In the genomic region with DNA sequence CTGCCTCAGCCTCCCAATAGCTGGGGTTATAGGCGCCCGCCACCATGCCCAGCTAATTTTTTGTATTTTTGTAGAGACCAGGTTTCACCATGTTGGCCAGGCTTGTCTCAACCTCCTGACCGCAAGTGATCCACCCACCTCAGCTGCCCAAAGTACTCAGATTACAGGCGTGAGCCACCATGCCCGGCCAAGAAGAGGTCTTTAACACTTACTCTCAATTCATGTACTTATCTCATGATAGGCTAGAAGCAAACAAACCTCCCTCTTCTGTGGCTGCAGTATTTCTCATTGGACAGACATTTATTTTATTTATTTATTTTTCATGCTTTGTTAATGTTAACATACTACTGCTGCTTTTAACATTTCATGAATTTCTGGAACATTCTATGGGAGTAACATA, we compare ENCODE assay signal across 20 cellular contexts. TPM values are rescaled to one million over a fixed set of nuclear protein-coding genes. Genes with fewer than 3 reads are reported as not detected.
DNase-seq lines count a peak whose midpoint lies in the region; ATAC-seq and TF ChIP-seq lines count a peak whose summit lies in the region.
"Had no signal": no experiment of that assay in that cellular context is flagged by ENCODE, and none has a peak within 500 bp of the region (broad histone marks: within the 10 kb centered on the region; RNA-seq: fewer than 3 reads in every experiment).

No MANE protein-coding gene starts in this region.

- TF ChIP-seq CTCF in neural crest cell (conservative IDR thresholded peaks at IDR 0.05) = no peak

- H3K27ac Mint-ChIP-seq in activated T-cell treated with anti-CD3 and anti-CD28 coated beads, Interleukin-2, amount 50 U/mL, for 24 hours = peak overlapping the region; percentile 44
- H3K27ac Mint-ChIP-seq in activated T-cell treated with anti-CD3 and anti-CD28 coated beads, Interleukin-2, amount 50 U/mL, for 72 hours = no peak overlapping the region
- H3K27ac Mint-ChIP-seq in T-helper 17 cell (peak overlapping the region; percentile 81), neural crest cell (ENCODE audit: unreplicated experiment) (no peak overlapping the region)
- H3K27ac Mint-ChIP-seq in activated CD8-positive, alpha-beta T cell treated with anti-CD3 and anti-CD28 coated beads, Interleukin-2, amount 10 ng/mL, durations not matched to agents 7 days and 5 days = no peak overlapping the region

- no peak for ATAC-seq in activated T-cell treated with anti-CD3 and anti-CD28 coated beads, Interleukin-2, amount 50 U/mL, for 72 hours (replicated peaks in 1 of 2)
- no peak for ATAC-seq in T-helper 17 cell
- no peak for ATAC-seq in activated CD8-positive, alpha-beta T cell treated with anti-CD3 and anti-CD28 coated beads, Interleukin-2, amount 10 ng/mL, durations not matched to agents 7 days and 5 days

- no peak overlapping the region for H3K4me3 Mint-ChIP-seq in activated T-cell treated with anti-CD3 and anti-CD28 coated beads, Interleukin-2, amount 50 U/mL, for 24 hours
- no peak overlapping the region for H3K4me3 Mint-ChIP-seq in activated T-cell treated with anti-CD3 and anti-CD28 coated beads, Interleukin-2, amount 50 U/mL, for 72 hours
- H3K4me3 Mint-ChIP-seq in T-helper 17 cell (no peak overlapping the region), neural crest cell (peak overlapping the region; percentile 51)
- no peak overlapping the region for H3K4me3 Mint-ChIP-seq in activated CD8-positive, alpha-beta T cell treated with anti-CD3 and anti-CD28 coated beads, Interleukin-2, amount 10 ng/mL, durations not matched to agents 7 days and 5 days
- H3K4me3 Mint-ChIP-seq: CD4-positive, alpha-beta memory T cell had no signal

- H3K36me3 Mint-ChIP-seq in activated T-cell treated with anti-CD3 and anti-CD28 coated beads, Interleukin-2, amount 50 U/mL, for 24 hours (ENCODE audit: low read depth) = peaks cover 80% of the 10 kb centered on the region
- H3K36me3 Mint-ChIP-seq in activated T-cell treated with anti-CD3 and anti-CD28 coated beads, Interleukin-2, amount 50 U/mL, for 72 hours (ENCODE audit: insufficient read depth in 2 of 2) = peaks cover 2 to 14% of the 10 kb centered on the region in 2 donors
- H3K36me3 Mint-ChIP-seq in T-helper 17 cell (ENCODE audit: low read depth) (no peaks in the 10 kb centered on the region), neural crest cell (ENCODE audit: low read depth) (peaks cover 7% of the 10 kb centered on the region)
- H3K36me3 Mint-ChIP-seq in activated CD8-positive, alpha-beta T cell treated with anti-CD3 and anti-CD28 coated beads, Interleukin-2, amount 10 ng/mL, durations not matched to agents 7 days and 5 days (ENCODE audit: low read depth) = peaks cover 51% of the 10 kb centered on the region

- DNase-seq in activated T-cell treated with anti-CD3 and anti-CD28 coated beads, Interleukin-2, amount 50 U/mL, for 24 hours = no peak
- no peak for DNase-seq in activated T-cell treated with anti-CD3 and anti-CD28 coated beads, Interleukin-2, amount 50 U/mL, for 72 hours
- DNase-seq in T-helper 17 cell = no peak
- DNase-seq in neural crest cell (ENCODE audit: low read depth, low spot score) = no peak
- DNase-seq in activated CD8-positive, alpha-beta T cell treated with anti-CD3 and anti-CD28 coated beads, Interleukin-2, amount 10 ng/mL, durations not matched to agents 7 days and 5 days = no peak
- DNase-seq in ecto neural progenitor cell (ENCODE audit: low spot score) = no peak
- no peak for DNase-seq in activated CD4-positive, alpha-beta T cell treated with anti-CD3 and anti-CD28 coated beads for 4 hours
- no peak for DNase-seq in foreskin melanocyte
- DNase-seq: Calu3; CD4-positive, alpha-beta memory T cell; GF-D8; GOT3; Karpas-422; NCI-H1417 treated with DMSO at 0.1 percent for 48 hours; NCI-H1930; NCI-H446 treated with DMSO at 0.1 percent for 48 hours; NCI-H774; OCI-M1; SHP77; SK-N-SH had no signal

- H3K9me3 ChIP-seq in T-helper 17 cell (ENCODE audit: control insufficient read depth, low read length, poor library complexity, severe bottlenecking) = no peaks in the 10 kb centered on the region
- H3K9me3 ChIP-seq: SK-N-SH had no signal

- H3K9me3 Mint-ChIP-seq in activated T-cell treated with anti-CD3 and anti-CD28 coated beads, Interleukin-2, amount 50 U/mL, for 24 hours = no peaks in the 10 kb centered on the region
- H3K9me3 Mint-ChIP-seq in activated T-cell treated with anti-CD3 and anti-CD28 coated beads, Interleukin-2, amount 50 U/mL, for 72 hours = no peaks in the 10 kb centered on the region
- H3K9me3 Mint-ChIP-seq in neural crest cell = no peaks in the 10 kb centered on the region
- no peaks in the 10 kb centered on the region for H3K9me3 Mint-ChIP-seq in activated CD8-positive, alpha-beta T cell treated with anti-CD3 and anti-CD28 coated beads, Interleukin-2, amount 10 ng/mL, durations not matched to agents 7 days and 5 days (ENCODE audit: insufficient read depth)
- H3K9me3 Mint-ChIP-seq: CD4-positive, alpha-beta memory T cell had no signal

- POLR2A ChIA-PET in activated CD8-positive, alpha-beta T cell treated with anti-CD3 and anti-CD28 coated beads, Interleukin-2, amount 10 ng/mL, durations not matched to agents 7 days and 5 days (lab: Charles Lee) = interaction anchor here (1.2 kb wide), 1 partner anchor 16 kb away, joined by 3 read pairs; a partner anchor contains a TSS

- CTCF ChIA-PET in activated CD8-positive, alpha-beta T cell treated with anti-CD3 and anti-CD28 coated beads, Interleukin-2, amount 10 ng/mL, durations not matched to agents 7 days and 5 days (lab: Charles Lee) = interaction anchor here (1.2 kb wide), 1 partner anchor 24 kb away, joined by 4 read pairs; no protein-coding TSS in a partner anchor

- peaks cover 18% of the 10 kb centered on the region for H3K4me1 Mint-ChIP-seq in activated T-cell treated with anti-CD3 and anti-CD28 coated beads, Interleukin-2, amount 50 U/mL, for 24 hours (ENCODE audit: low read depth)
- no peaks in the 10 kb centered on the region for H3K4me1 Mint-ChIP-seq in activated T-cell treated with anti-CD3 and anti-CD28 coated beads, Interleukin-2, amount 50 U/mL, for 72 hours (ENCODE audit: low read depth)
- H3K4me1 Mint-ChIP-seq in T-helper 17 cell = peaks cover 13% of the 10 kb centered on the region
- H3K4me1 Mint-ChIP-seq in neural crest cell = no peaks in the 10 kb centered on the region
- peaks cover 27% of the 10 kb centered on the region for H3K4me1 Mint-ChIP-seq in activated CD8-positive, alpha-beta T cell treated with anti-CD3 and anti-CD28 coated beads, Interleukin-2, amount 10 ng/mL, durations not matched to agents 7 days and 5 days (ENCODE audit: low read depth)

- no peaks in the 10 kb centered on the region for H3K27me3 Mint-ChIP-seq in activated T-cell treated with anti-CD3 and anti-CD28 coated beads, Interleukin-2, amount 50 U/mL, for 24 hours
- no peaks in the 10 kb centered on the region for H3K27me3 Mint-ChIP-seq in activated T-cell treated with anti-CD3 and anti-CD28 coated beads, Interleukin-2, amount 50 U/mL, for 72 hours (ENCODE audit: low read depth)
- no peaks in the 10 kb centered on the region for H3K27me3 Mint-ChIP-seq in T-helper 17 cell
- no peaks in the 10 kb centered on the region for H3K27me3 Mint-ChIP-seq in neural crest cell (ENCODE audit: low read depth)
- H3K27me3 Mint-ChIP-seq in activated CD8-positive, alpha-beta T cell treated with anti-CD3 and anti-CD28 coated beads, Interleukin-2, amount 10 ng/mL, durations not matched to agents 7 days and 5 days (ENCODE audit: low read depth) = no peaks in the 10 kb centered on the region
- H3K27me3 Mint-ChIP-seq: CD4-positive, alpha-beta memory T cell had no signal

RNA-seq across cellular contexts. Expression of a gene that starts 7.0 kb away (rescaled TPM):
- 10 to 100 TPM; 56.5 to 65.9 TPM for total RNA-seq in activated T-cell treated with anti-CD3 and anti-CD28 coated beads, Interleukin-2, amount 50 U/mL, for 72 hours
- total RNA-seq in T-helper 17 cell (10 to 100 TPM; 20.6 to 29.8 TPM), neural crest cell (68.0 and 70.2 TPM in 2 replicates)
- 10 to 100 TPM; 68.5 to 68.8 TPM for total RNA-seq in activated CD8-positive, alpha-beta T cell treated with anti-CD3 and anti-CD28 coated beads, Interleukin-2, amount 10 ng/mL, durations not matched to agents 7 days and 5 days

RNA-seq across cellular contexts. Expression of a gene that starts 15.8 kb away (rescaled TPM):
- 100 to 1,000 TPM; 162 to 188 TPM for total RNA-seq in activated T-cell treated with anti-CD3 and anti-CD28 coated beads, Interleukin-2, amount 50 U/mL, for 72 hours
- 10 to 100 TPM; 40.0 to 46.8 TPM for total RNA-seq in T-helper 17 cell
- total RNA-seq in neural crest cell = 319 and 334 TPM in 2 replicates
- total RNA-seq in activated CD8-positive, alpha-beta T cell treated with anti-CD3 and anti-CD28 coated beads, Interleukin-2, amount 10 ng/mL, durations not matched to agents 7 days and 5 days = 100 to 1,000 TPM; 301 to 319 TPM

RNA-seq across cellular contexts. Expression of a gene that starts 28.8 kb away (rescaled TPM):
- total RNA-seq in activated T-cell treated with anti-CD3 and anti-CD28 coated beads, Interleukin-2, amount 50 U/mL, for 72 hours = 10 to 100 TPM; 10.6 to 12.9 TPM
- total RNA-seq in T-helper 17 cell (1 to 10 TPM; 8.9 to 9.3 TPM), neural crest cell (15.6 and 15.8 TPM in 2 replicates)
- 10 to 100 TPM; 16.1 to 17.0 TPM for total RNA-seq in activated CD8-positive, alpha-beta T cell treated with anti-CD3 and anti-CD28 coated beads, Interleukin-2, amount 10 ng/mL, durations not matched to agents 7 days and 5 days

RNA-seq across cellular contexts. Expression of a gene that starts 44.2 kb away (rescaled TPM):
- total RNA-seq in activated T-cell treated with anti-CD3 and anti-CD28 coated beads, Interleukin-2, amount 50 U/mL, for 72 hours = 100 to 1,000 TPM; 361 to 368 TPM
- total RNA-seq in T-helper 17 cell = 100 to 1,000 TPM; 216 to 236 TPM
- total RNA-seq in neural crest cell = 773 and 776 TPM in 2 replicates
- 100 to 1,000 TPM; 491 to 520 TPM for total RNA-seq in activated CD8-positive, alpha-beta T cell treated with anti-CD3 and anti-CD28 coated beads, Interleukin-2, amount 10 ng/mL, durations not matched to agents 7 days and 5 days

RNA-seq across cellular contexts. Expression of a gene that starts 50.8 kb away (rescaled TPM):
- 1 to 10 TPM; 7.5 to 9.8 TPM for total RNA-seq in activated T-cell treated with anti-CD3 and anti-CD28 coated beads, Interleukin-2, amount 50 U/mL, for 72 hours
- 10 to 100 TPM; 11.7 to 14.9 TPM for total RNA-seq in T-helper 17 cell
- 6.0 and 7.3 TPM in 2 replicates for total RNA-seq in neural crest cell
- total RNA-seq in activated CD8-positive, alpha-beta T cell treated with anti-CD3 and anti-CD28 coated beads, Interleukin-2, amount 10 ng/mL, durations not matched to agents 7 days and 5 days = 1 to 10 TPM; 4.6 to 5.4 TPM

Comparison
In these comparisons a context has a peak if more than half of its experiments do, and no peak if none do; other contexts are left out.
1. H3K27ac Mint-ChIP-seq: peak in activated T-cell treated with anti-CD3 and anti-CD28 coated beads, Interleukin-2, amount 50 U/mL, for 24 hours (single experiment) and T-helper 17 cell (single experiment); none in activated T-cell treated with anti-CD3 and anti-CD28 coated beads, Interleukin-2, amount 50 U/mL, for 72 hours (single experiment), neural crest cell (single experiment) and activated CD8-positive, alpha-beta T cell treated with anti-CD3 and anti-CD28 coated beads, Interleukin-2, amount 10 ng/mL, durations not matched to agents 7 days and 5 days (single experiment).